ENCODE assay signal across 8 cellular contexts in genomic region chr17:6070895-6071511, GRCh38. TPM values are rescaled to one million over a fixed set of nuclear protein-coding genes. Genes with fewer than 3 reads are reported as not detected.
DNase-seq lines count a peak whose midpoint lies in the region; ATAC-seq and TF ChIP-seq lines count a peak whose summit lies in the region.

No MANE protein-coding gene starts in this region.

- H3K4me3 ChIP-seq in adrenal gland (peak overlapping the region in 2 of 4 donors; percentile 45 to 83), iPS-20b (ENCODE audit: low read length) (peak overlapping the region; percentile 94), skeletal muscle cell (ENCODE audit: low read depth, low read length) (peak overlapping the region; percentile 54)

- H3K27ac ChIP-seq in adrenal gland (no peak overlapping the region), iPS-20b (ENCODE audit: low read length) (no peak overlapping the region)

- H3K27me3 ChIP-seq in adrenal gland (no peaks in the 10 kb centered on the region), iPS-20b (ENCODE audit: insufficient read depth, low read length) (peaks cover 44% of the 10 kb centered on the region)

- H3K9me3 ChIP-seq in adrenal gland (replicated peaks in 1 of 3): no peaks in the 10 kb centered on the region
- H3K9me3 ChIP-seq in iPS-20b (ENCODE audit: insufficient read depth, low read depth, low read length): no peaks in the 10 kb centered on the region

- ATAC-seq in HG03378 (IDR thresholded peaks at IDR 0.05; ENCODE audit: unreplicated experiment): no peak
- ATAC-seq in HG02763 (IDR thresholded peaks at IDR 0.05; ENCODE audit: unreplicated experiment): no peak
- ATAC-seq in HG03039 (IDR thresholded peaks at IDR 0.05; ENCODE audit: unreplicated experiment): no peak
- no peak for ATAC-seq in GM21381 (IDR thresholded peaks at IDR 0.05; ENCODE audit: unreplicated experiment)

- no peak for TF ChIP-seq CTCF in adrenal gland (IDR thresholded peaks at IDR 0.05)

- H3K36me3 ChIP-seq in adrenal gland (replicated peaks in 1 of 2) (no peaks in the 10 kb centered on the region), iPS-20b (ENCODE audit: insufficient read depth, low read depth, low read length) (no peaks in the 10 kb centered on the region)

- no peak for TF ChIP-seq POLR2A in adrenal gland (IDR thresholded peaks at IDR 0.05)

- peak; percentile 35 for DNase-seq in HK-2 (ENCODE audit: unreplicated experiment)
- DNase-seq in adrenal gland: peak; percentile 24 to 55 (median 42)
- DNase-seq in skeletal muscle cell (ENCODE audit: low read depth): no peak

- peak overlapping the region; percentile 81; the same call in 1 of the 2 replicates for H3K9ac ChIP-seq in iPS-20b (ENCODE audit: low read depth, low read length)

- intact Hi-C loops in adrenal gland (cut with DNase I): loop anchor here in 1 of 2 donors (10.0 kb wide), 1 partner anchor 344 kb away; no protein-coding TSS in a partner anchor

- H3K4me1 ChIP-seq in adrenal gland (replicated peaks in 1 of 2) (peaks cover 0 to 6% of the 10 kb centered on the region in 2 donors), iPS-20b (ENCODE audit: insufficient read depth, low read length) (peaks cover 7% of the 10 kb centered on the region; the same call in 1 of the 2 replicates)

- WGBS in adrenal gland, 4 donors: 4 to 7% (median 6%) methylated on average over 21 to 42 of the region's 42 CpGs

RNA-seq across cellular contexts. Expression of gene WSCD1, which starts 0.8 kb away (rescaled TPM):
- 10 to 100 TPM in 5 of 8 donors, 1 to 10 TPM in 3; 7.0 to 17.9 (median 10.5) TPM for total RNA-seq in adrenal gland
- polyA plus RNA-seq in adrenal gland: 1 to 10 TPM; 2.1 to 2.9 (median 2.3) TPM
